ENCODE assay signal across 21 cellular contexts in the genomic region with DNA sequence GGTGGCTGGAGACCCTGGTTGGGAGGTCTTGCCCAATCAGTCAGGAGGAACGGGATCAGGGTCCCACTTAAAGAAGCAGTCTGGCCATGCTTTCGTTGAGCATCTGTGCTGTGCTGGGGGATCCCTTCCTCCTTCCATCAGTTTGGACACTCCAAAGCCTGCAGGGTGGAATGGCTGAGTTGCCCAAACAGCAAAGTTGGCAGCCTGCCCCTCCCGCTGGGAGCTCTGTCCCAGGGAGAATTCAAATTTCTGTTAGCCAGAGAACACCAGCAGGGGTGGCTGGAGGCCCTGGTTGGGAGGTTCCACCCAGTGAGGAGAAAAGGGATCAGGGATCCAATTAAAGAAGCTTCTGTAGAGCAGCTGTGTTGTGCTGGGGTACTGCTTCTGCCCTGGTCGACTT.
DNase-seq lines count a peak whose midpoint lies in the region; ATAC-seq, FAIRE-seq and TF ChIP-seq lines count a peak whose summit lies in the region.
"Had no signal": no experiment of that assay in that cellular context is flagged by ENCODE, and none has a peak within 500 bp of the region (broad histone marks: within the 10 kb centered on the region; RNA-seq: fewer than 3 reads in every experiment).

No MANE protein-coding gene starts in this region.

- H3K4me1 ChIP-seq in K562 (replicated peaks in 1 of 2; ENCODE audit: control insufficient read depth in 2 of 2, insufficient read depth in 2 of 2, low read length in 2 of 2), result no peaks in the 10 kb centered on the region
- no peaks in the 10 kb centered on the region for H3K4me1 ChIP-seq in mesenchymal stem cell (ENCODE audit: control insufficient read depth, insufficient read depth, low read depth, low read length)
- H3K4me1 ChIP-seq in OCI-LY7 (ENCODE audit: insufficient read depth, low read length, poor library complexity, severe bottlenecking), result no peaks in the 10 kb centered on the region
- H3K4me1 ChIP-seq: A549; BLaER1 treated with 17β-estradiol and CSF1 and Interleukin-3, amounts not matched to agents 10 nM and 100 nM; Caco-2 had no signal

- H3K27ac ChIP-seq in K562 (ENCODE audit: extremely low read depth, low read depth, low read length), result no peak overlapping the region
- no peak overlapping the region for H3K27ac ChIP-seq in mesenchymal stem cell (ENCODE audit: low read length, poor library complexity, severe bottlenecking)
- no peak overlapping the region for H3K27ac ChIP-seq in OCI-LY7 (ENCODE audit: low read depth, low read length, poor library complexity, severe bottlenecking)
- H3K27ac ChIP-seq: 22Rv1; A549; BLaER1 treated with 17β-estradiol and CSF1 and Interleukin-3, amounts not matched to agents 10 nM and 100 nM; C4-2B had no signal

- H4K20me1 ChIP-seq in K562 (replicated peaks; ENCODE audit: control insufficient read depth, insufficient read depth, low read length), result no peaks in the 10 kb centered on the region
- H4K20me1 ChIP-seq in OCI-LY7 (ENCODE audit: insufficient read depth, low read length), result no peaks in the 10 kb centered on the region
- H4K20me1 ChIP-seq: BLaER1 treated with 17β-estradiol and CSF1 and Interleukin-3, amounts not matched to agents 10 nM and 100 nM had no signal

- in situ Hi-C loops in K562 (cut with MboI), result no loop called here

- no peak overlapping the region for H2BK120ac ChIP-seq in mesenchymal stem cell (ENCODE audit: low read depth, low read length)

- peak overlapping the region; percentile 67 for H2BK15ac ChIP-seq in mesenchymal stem cell (ENCODE audit: low read depth, poor library complexity, severe bottlenecking)

- no peak overlapping the region for H3K4me2 ChIP-seq in K562 (ENCODE audit: insufficient read depth, low read length)
- no peak overlapping the region for H3K4me2 ChIP-seq in mesenchymal stem cell (ENCODE audit: low read length, poor library complexity, severe bottlenecking)
- H3K4me2 ChIP-seq in OCI-LY7 (ENCODE audit: low read length), result no peak overlapping the region
- H3K4me2 ChIP-seq: A549; BLaER1 treated with 17β-estradiol and CSF1 and Interleukin-3, amounts not matched to agents 10 nM and 100 nM had no signal

- TF ChIP-seq POLR2A in K562 (conservative IDR thresholded peaks at IDR 0.05), result no peak

- H3K36me3 Mint-ChIP-seq in osteocyte (ENCODE audit: unreplicated experiment), result no peaks in the 10 kb centered on the region
- H3K36me3 Mint-ChIP-seq: CD8-positive, alpha-beta T cell had no signal

- peak; percentile 34; the same call in 2 of the 3 replicates for ATAC-seq in K562
- ATAC-seq: A549; CD8-positive, alpha-beta T cell had no signal

- 7% methylated on average over 4 of the region's 4 CpGs for WGBS in K562 (ENCODE audit: insufficient coverage, low coverage, missing lambda C conversion rate)
- WGBS in mesenchymal stem cell, result 86% methylated on average over 4 of the region's 4 CpGs

- BruUV-seq in K562 (replicated peaks; lab: Mats Ljungman, UMichigan), result no TSS peak
- no TSS peak for BruUV-seq in OCI-LY7 (replicated peaks; lab: Mats Ljungman, UMichigan)

- H3K27me3 Mint-ChIP-seq in osteocyte (ENCODE audit: unreplicated experiment), result no peaks in the 10 kb centered on the region
- H3K27me3 Mint-ChIP-seq: B cell had no signal

- no peak overlapping the region for H3K9ac ChIP-seq in K562 (ENCODE audit: insufficient read depth in 1 of 2, low read depth in 2 of 2, low read length in 2 of 2)
- no peak overlapping the region for H3K9ac ChIP-seq in mesenchymal stem cell (ENCODE audit: low read length)
- H3K9ac ChIP-seq: BLaER1 treated with 17β-estradiol and CSF1 and Interleukin-3, amounts not matched to agents 10 nM and 100 nM had no signal

- H2AFZ ChIP-seq in K562 (ENCODE audit: low read depth, low read length) (0 out of 2 replicates have a peak overlapping the region, but pooled peaks have one; percentile 32), mesenchymal stem cell (ENCODE audit: low read depth, low read length) (no peak overlapping the region), OCI-LY7 (ENCODE audit: low read length) (no peak overlapping the region)

- H4K8ac ChIP-seq in mesenchymal stem cell (ENCODE audit: low read length), result no peak overlapping the region

- peak overlapping the region in 1 of 2 experiments; percentile 11 for H2BK12ac ChIP-seq in mesenchymal stem cell (ENCODE audit: low read length in 2 of 2)

- DNase-seq in M059J (ENCODE audit: low read depth) (peak; percentile 14), K562 (ENCODE audit: extremely low read depth in 1 of 4, low spot score in 3 of 4) (no peak), mesenchymal stem cell (no peak), osteocyte (ENCODE audit: extremely low spot score, unreplicated experiment) (no peak), OCI-LY7 (ENCODE audit: low spot score) (no peak)
- DNase-seq in stimulated activated CD4-positive, alpha-beta T cell treated with anti-CD3 and anti-CD28 coated beads, Interleukin-15, amount 100 ng/mL, for 24 hours, result no peak
- DNase-seq: Caco-2; Calu3; CD4-positive, alpha-beta T cell; CD8-positive, alpha-beta T cell; DMS79 treated with DMSO at 0.1 percent for 48 hours; GF-D8 had no signal

- no peaks in the 10 kb centered on the region for H3K4me1 Mint-ChIP-seq in osteocyte (ENCODE audit: unreplicated experiment)
- H3K4me1 Mint-ChIP-seq: B cell had no signal

- H3K9me1 ChIP-seq in K562 (ENCODE audit: control insufficient read depth, insufficient read depth, low read length), result no peaks in the 10 kb centered on the region

- intact Hi-C loops in K562 (cut with micrococcal nuclease), result no loop called here
- intact Hi-C loops in OCI-LY7 (cut with micrococcal nuclease; ENCODE audit: unreplicated experiment), result no loop called here

- no peak overlapping the region for H3K4me3 Mint-ChIP-seq in osteocyte (ENCODE audit: unreplicated experiment)
- H3K4me3 Mint-ChIP-seq: B cell; CD4-positive, alpha-beta T cell; CD8-positive, alpha-beta T cell had no signal

- 0 out of 6 replicates have a peak, but pooled peaks of 1 of the 3 experiments have one; percentile 5 for TF ChIP-seq CTCF in K562 (IDR thresholded peaks at IDR 0.05 in 2 of 3, conservative IDR thresholded peaks at IDR 0.05 in 1 of 3; ENCODE audit: insufficient read depth in 2 of 3, low read depth in 1 of 3, low read length in 3 of 3)
- TF ChIP-seq CTCF in osteocyte (IDR thresholded peaks at IDR 0.05), result no peak
- no peak for TF ChIP-seq CTCF in OCI-LY7 (conservative IDR thresholded peaks at IDR 0.05; ENCODE audit: low read length)

- no peak for TF ChIP-seq EP300 in K562 (IDR thresholded peaks at IDR 0.05; ENCODE audit: low read length)

- CTCF ChIA-PET in K562 (lab: Yijun Ruan, JAX; ENCODE audit: low intra/inter-chr PET ratio), result no interaction called here
- CTCF ChIA-PET in OCI-LY7 (lab: Charles Lee; ENCODE audit: unreplicated experiment), result no interaction called here

- H3K27me3 ChIP-seq in K562 (ENCODE audit: control insufficient read depth in 2 of 2, insufficient read depth in 2 of 2, low read length in 2 of 2), result peaks cover 0 to 8% of the 10 kb centered on the region in 2 experiments; a peak in 2 of 5 replicates
- no peaks in the 10 kb centered on the region for H3K27me3 ChIP-seq in mesenchymal stem cell (ENCODE audit: control insufficient read depth in 1 of 2, insufficient read depth in 1 of 2, low read length in 2 of 2)
- H3K27me3 ChIP-seq: BLaER1 treated with 17β-estradiol and CSF1 and Interleukin-3, amounts not matched to agents 10 nM and 100 nM had no signal

- no peak overlapping the region for H3K14ac ChIP-seq in mesenchymal stem cell (ENCODE audit: low read length in 2 of 2)

- TF ChIP-seq RAD21 in K562 (CRISPR knock-in tag; conservative IDR thresholded peaks at IDR 0.05 in 1 of 2, IDR thresholded peaks at IDR 0.05 in 1 of 2), result peak in 1 of 2 experiments; percentile 15; a peak in 1 of 4 replicates

- H3K9me3 ChIP-seq in K562 (replicated peaks; ENCODE audit: control insufficient read depth, insufficient read depth, low read depth, low read length) (no peaks in the 10 kb centered on the region), mesenchymal stem cell (ENCODE audit: control insufficient read depth, low read length) (no peaks in the 10 kb centered on the region), OCI-LY7 (ENCODE audit: low read length) (no peaks in the 10 kb centered on the region)
- H3K9me3 ChIP-seq: A549, Caco-2 had no signal

- H3K23ac ChIP-seq in mesenchymal stem cell (ENCODE audit: low read length in 2 of 2), result no peak overlapping the region

- no peak overlapping the region for H2BK5ac ChIP-seq in mesenchymal stem cell (ENCODE audit: low read depth, low read length, poor library complexity, severe bottlenecking)

- no peaks in the 10 kb centered on the region for H3K9me2 ChIP-seq in OCI-LY7 (ENCODE audit: insufficient read depth, low read length)

- H2AK5ac ChIP-seq in mesenchymal stem cell (ENCODE audit: low read length, severe bottlenecking), result no peak overlapping the region

- peak overlapping the region; percentile 75 for H4K91ac ChIP-seq in mesenchymal stem cell (ENCODE audit: low read length)

- POLR2A ChIA-PET in K562 (lab: Yijun Ruan, JAX) (interaction anchor here (0.7 kb wide), 2 partner anchors 30 to 62 kb away, joined by 3 read pairs; no protein-coding TSS in a partner anchor), OCI-LY7 (lab: Charles Lee) (no interaction called here)

- no peaks in the 10 kb centered on the region for H3K79me2 ChIP-seq in K562 (ENCODE audit: control insufficient read depth, insufficient read depth, low read length)
- H3K79me2 ChIP-seq in OCI-LY7 (ENCODE audit: insufficient read depth, low read depth, low read length), result no peaks in the 10 kb centered on the region

- peaks cover 3% of the 10 kb centered on the region for H3K9me3 Mint-ChIP-seq in osteocyte (ENCODE audit: unreplicated experiment)
- H3K9me3 Mint-ChIP-seq: CD4-positive, alpha-beta T cell; CD8-positive, alpha-beta T cell had no signal

- H3K18ac ChIP-seq in mesenchymal stem cell (ENCODE audit: low read depth in 1 of 2, low read length in 2 of 2), result no peak overlapping the region

- H3K4me3 ChIP-seq in K562 (no peak overlapping the region), mesenchymal stem cell (ENCODE audit: insufficient read depth in 1 of 2, low read depth in 1 of 2, low read length in 2 of 2) (no peak overlapping the region), OCI-LY7 (ENCODE audit: low read depth, low read length, poor library complexity, severe bottlenecking) (no peak overlapping the region)
- H3K4me3 ChIP-seq: A549; BLaER1 treated with 17β-estradiol and CSF1 and Interleukin-3, amounts not matched to agents 10 nM and 100 nM had no signal

- H3K4ac ChIP-seq in mesenchymal stem cell (ENCODE audit: low read depth in 1 of 2, low read length in 2 of 2), result no peak overlapping the region

- H3K36me3 ChIP-seq in K562 (ENCODE audit: control insufficient read depth, insufficient read depth, low read length), result no peaks in the 10 kb centered on the region
- no peaks in the 10 kb centered on the region for H3K36me3 ChIP-seq in mesenchymal stem cell (ENCODE audit: control insufficient read depth in 1 of 2, insufficient read depth in 2 of 2, low read depth in 1 of 2, low read length in 2 of 2)
- no peaks in the 10 kb centered on the region for H3K36me3 ChIP-seq in OCI-LY7 (ENCODE audit: insufficient read depth, low read length)
- H3K36me3 ChIP-seq: BLaER1 treated with 17β-estradiol and CSF1 and Interleukin-3, amounts not matched to agents 10 nM and 100 nM had no signal

- no peaks in the 10 kb centered on the region for H3K79me1 ChIP-seq in mesenchymal stem cell (replicated peaks; ENCODE audit: low read length, poor library complexity, severe bottlenecking)

- H3K27ac Mint-ChIP-seq in osteocyte (ENCODE audit: unreplicated experiment), result no peak overlapping the region
- H3K27ac Mint-ChIP-seq: B cell; CD4-positive, alpha-beta T cell; CD8-positive, alpha-beta T cell had no signal

- FAIRE-seq in K562 (lab: Jason Lieb, UNC), result no peak
- FAIRE-seq: A549, D721Med, G401.6, GM12891, GM19239 had no signal
